Comparison of ENCODE assay signal across 8 cellular contexts in genomic region chr16:57377080-57377841, GRCh38. TPM values are rescaled to one million over a fixed set of nuclear protein-coding genes. Genes with fewer than 3 reads are reported as not detected.
DNase-seq lines count a peak whose midpoint lies in the region; ATAC-seq and TF ChIP-seq lines count a peak whose summit lies in the region.

No MANE protein-coding gene starts in this region.

- no peaks in the 10 kb centered on the region for H3K27me3 ChIP-seq in OCI-LY3 (ENCODE audit: low read depth, low read length)
- peaks cover 7% of the 10 kb centered on the region for H3K27me3 ChIP-seq in brain microvascular endothelial cell (replicated peaks)
- H3K27me3 ChIP-seq in left lung, result no peaks in the 10 kb centered on the region

- intact Hi-C loops in left lung (cut with DNase I), result no loop called here

- H3K4me1 ChIP-seq in HEK293 (ENCODE audit: control insufficient read depth, insufficient read depth, low read length) (peaks cover 13% of the 10 kb centered on the region), OCI-LY3 (ENCODE audit: low read length) (peaks cover 98% of the 10 kb centered on the region), left lung (peaks cover 7 to 22% of the 10 kb centered on the region in 2 donors)

- no peak for TF ChIP-seq CTCF in HEK293 (tag by site-specific recombination; IDR thresholded peaks at IDR 0.05)
- peak; percentile 37 for TF ChIP-seq CTCF in OCI-LY3 (IDR thresholded peaks at IDR 0.05; ENCODE audit: low read depth, low read length)
- TF ChIP-seq CTCF in brain microvascular endothelial cell (IDR thresholded peaks at IDR 0.05; ENCODE audit: low read depth, low read length, missing control alignments), result no peak
- no peak for TF ChIP-seq CTCF in left lung (IDR thresholded peaks at IDR 0.05)

- peak overlapping the region; percentile 74; the same call in 1 of the 2 replicates for H3K9ac ChIP-seq in OCI-LY3 (ENCODE audit: low read length)

- CTCF ChIA-PET in HEK293 (lab: Yijun Ruan, JAX), result interaction anchor here (0.6 to 1.5 kb wide), 5 partner anchors 36 to 198 kb away, joined by 3 to 6 read pairs (median 4); no protein-coding TSS in a partner anchor

- no peak overlapping the region for H3K4me3 ChIP-seq in HEK293 (ENCODE audit: low read depth, low read length)
- peak overlapping the region; percentile 61 for H3K4me3 ChIP-seq in OCI-LY3 (ENCODE audit: low read length)
- H3K4me3 ChIP-seq in brain microvascular endothelial cell (ENCODE audit: low read depth, low read length), result no peak overlapping the region
- H3K4me3 ChIP-seq in left lung, result no peak overlapping the region

- H3K36me3 ChIP-seq in HEK293 (ENCODE audit: control insufficient read depth in 2 of 2, insufficient read depth in 1 of 2, low read length in 2 of 2) (no peaks in the 10 kb centered on the region), OCI-LY3 (replicated peaks; ENCODE audit: low read depth, low read length) (no peaks in the 10 kb centered on the region), brain microvascular endothelial cell (replicated peaks) (no peaks in the 10 kb centered on the region), left lung (peaks cover 0 to 5% of the 10 kb centered on the region in 2 donors)

- H3K27ac ChIP-seq in HEK293 (ENCODE audit: extremely low read depth, low read depth, low read length) (no peak overlapping the region), OCI-LY3 (ENCODE audit: low read length) (peak overlapping the region; percentile 97), brain microvascular endothelial cell (no peak overlapping the region), left lung (no peak overlapping the region)

- H2AFZ ChIP-seq in OCI-LY3 (ENCODE audit: low read depth, low read length), result no peak overlapping the region

- H3K9me3 ChIP-seq in HEK293 (ENCODE audit: control insufficient read depth, insufficient read depth, low read depth, low read length) (no peaks in the 10 kb centered on the region), OCI-LY3 (ENCODE audit: insufficient read depth, low read length) (no peaks in the 10 kb centered on the region), left lung (no peaks in the 10 kb centered on the region)

- peaks cover 30% of the 10 kb centered on the region for H3K79me2 ChIP-seq in OCI-LY3 (ENCODE audit: low read length)

- no peak for DNase-seq in activated CD4-positive, CD25-positive, alpha-beta regulatory T cell (lab: John Stamatoyannopoulos, UW)
- DNase-seq in germinal center (ENCODE audit: low spot score) (peak; percentile 74), brain microvascular endothelial cell (no peak), NCI-H69 (lab: John Stamatoyannopoulos, UW) (no peak), left lung (no peak)

- peak overlapping the region; percentile 96 for H3K4me2 ChIP-seq in OCI-LY3 (ENCODE audit: low read length)

- no peaks in the 10 kb centered on the region for H4K20me1 ChIP-seq in OCI-LY3 (ENCODE audit: insufficient read depth, low read length)

- ATAC-seq in activated CD4-positive, CD25-positive, alpha-beta regulatory T cell treated with anti-CD3 and anti-CD28 coated beads, Interleukin-2, amount 50 U/mL, for 24 hours, result peak; percentile 79 to 82
- ATAC-seq in left lung, result no peak

- in situ Hi-C loops in brain microvascular endothelial cell (cut with HindIII; ENCODE audit: low pct_ligation_motif_present, low sequenced_read_pairs), result no loop called here

- POLR2A ChIA-PET in HEK293 (lab: Yijun Ruan, JAX), result no interaction called here

TF ChIP-seq in HEK293, 187 proteins besides CTCF, POLR2A, EP300 and RAD21:
- no peak for TF ChIP-seq SCRT2 (tag by site-specific recombination; IDR thresholded peaks at IDR 0.05)
- peak; percentile 37; the same call in 1 of the 2 replicates for TF ChIP-seq FEZF1 (tag by site-specific recombination; IDR thresholded peaks at IDR 0.05)
- TF ChIP-seq ZNF26 (tag by site-specific recombination; IDR thresholded peaks at IDR 0.05), result no peak
- no peak for TF ChIP-seq ZNF302 (tag by site-specific recombination; IDR thresholded peaks at IDR 0.05; ENCODE audit: low read depth)
- peak; percentile 15; the same call in 1 of the 2 replicates for TF ChIP-seq PATZ1 (tag by site-specific recombination; IDR thresholded peaks at IDR 0.05)
- TF ChIP-seq BCL6B (tag by site-specific recombination; IDR thresholded peaks at IDR 0.05), result no peak
- no peak for TF ChIP-seq ZNF555 (tag by site-specific recombination; conservative IDR thresholded peaks at IDR 0.05)
- TF ChIP-seq ZNF600 (tag by site-specific recombination; IDR thresholded peaks at IDR 0.05), result no peak

RNA-seq across cellular contexts. Expression of gene CX3CL1, which starts 5.0 kb away (rescaled TPM):
- total RNA-seq in left lung, result 10 to 100 TPM; 20.3 to 27.8 TPM

RNA-seq across cellular contexts. Expression of gene CCL22, which starts 18.7 kb away (rescaled TPM):
- 1 to 10 TPM; 1.6 to 2.4 TPM for total RNA-seq in left lung

RNA-seq across cellular contexts. Expression of gene CCL17, which starts 27.3 kb away (rescaled TPM):
- 1 to 10 TPM; 1.1 to 6.4 TPM for total RNA-seq in left lung
